ENCODE assay signal across 1 cellular context in genomic region chr12:45543887-45544286, GRCh38.
TF ChIP-seq lines count a peak whose summit lies in the region.

No MANE protein-coding gene starts in this region.

TF ChIP-seq in HEK293, 187 proteins besides CTCF, POLR2A, EP300 and RAD21 (continued from another document):
- TF ChIP-seq ZNF654 (tag by site-specific recombination; IDR thresholded peaks at IDR 0.05; ENCODE audit: low read depth), result peak; percentile 80
- peak; percentile 73 for TF ChIP-seq ZNF660 (tag by site-specific recombination; IDR thresholded peaks at IDR 0.05)
- peak; percentile 93 for TF ChIP-seq PRDM10 (tag by site-specific recombination; IDR thresholded peaks at IDR 0.05)
- peak; percentile 67 for TF ChIP-seq ZNF335 (tag by site-specific recombination; conservative IDR thresholded peaks at IDR 0.05)
TF ChIP-seq in HEK293: peak in this region for 7.
